ENCODE assay signal across 8 cellular contexts in the genomic region with DNA sequence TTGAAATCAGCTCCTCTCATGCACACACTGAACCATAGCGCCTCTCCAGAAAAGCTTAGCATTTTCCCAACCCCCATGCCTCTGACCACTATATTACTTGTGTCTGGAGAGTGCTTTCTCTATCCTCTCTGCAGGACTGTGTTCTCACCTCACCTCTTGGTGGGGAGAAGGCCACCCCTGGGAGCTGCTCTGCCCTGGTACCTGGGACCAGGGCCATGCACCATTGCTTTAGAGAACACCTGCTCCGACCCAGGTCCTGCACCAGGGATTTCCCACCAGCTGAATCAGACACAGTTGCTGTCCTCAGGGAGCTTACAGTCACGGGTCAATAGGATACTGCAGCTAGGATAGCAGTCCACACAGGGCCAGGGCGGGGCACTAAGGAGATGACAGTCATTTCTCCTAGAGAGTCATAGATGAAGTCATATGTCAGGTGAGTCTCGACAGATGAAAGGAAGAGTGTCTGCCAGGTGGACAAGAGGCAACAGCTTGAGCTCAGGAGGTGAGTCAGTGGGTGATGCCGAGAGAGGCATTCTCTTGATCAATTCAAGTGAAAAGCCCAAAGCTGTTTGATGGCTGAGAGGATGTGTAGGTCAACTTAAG. TPM values are rescaled to one million over a fixed set of nuclear protein-coding genes. Genes with fewer than 3 reads are reported as not detected.
DNase-seq lines count a peak whose midpoint lies in the region; ATAC-seq and TF ChIP-seq lines count a peak whose summit lies in the region.

No MANE protein-coding gene starts in this region.

- H2AFZ ChIP-seq in PC-9 = no peak overlapping the region

- ATAC-seq in stimulated activated effector memory CD8-positive, alpha-beta T cell treated with anti-CD3 and anti-CD28 coated beads, Interleukin-12 subunit alpha, Interleukin-12 subunit beta, amount 100 ng/mL, for 72 hours = peak; percentile 45
- ATAC-seq in omental fat pad (ENCODE audit: low FRiP score) = no peak

- DNase-seq in T-helper 1 cell (no peak), PC-9 (peak in 1 of 2 experiments; percentile 86), colonic mucosa (peak; percentile 44), COLO829 (ENCODE audit: low spot score) (no peak), NCI-H524 treated with DMSO at 0.1 percent for 48 hours (lab: John Stamatoyannopoulos, UW) (no peak), omental fat pad (ENCODE audit: low spot score) (no peak)
- DNase-seq in stimulated activated effector memory CD8-positive, alpha-beta T cell treated with anti-CD3 and anti-CD28 coated beads, Interleukin-12 subunit alpha, Interleukin-12 subunit beta, amount 100 ng/mL, for 72 hours (ENCODE audit: low spot score in 2 of 2) = peak in 1 of 2 donors; percentile 51

- POLR2A ChIA-PET in PC-9 (lab: Charles Lee; ENCODE audit: unreplicated experiment) = interaction anchor here (0.6 kb wide), 1 partner anchor 277 kb away, joined by 26 read pairs; no protein-coding TSS in a partner anchor

- H3K27me3 ChIP-seq in PC-9 (ENCODE audit: insufficient read depth, low read depth) (no peaks in the 10 kb centered on the region), colonic mucosa (no peaks in the 10 kb centered on the region)

- H3K36me3 ChIP-seq in PC-9 (ENCODE audit: low read depth) (no peaks in the 10 kb centered on the region; the same call in 1 of the 2 replicates), colonic mucosa (no peaks in the 10 kb centered on the region)

- H3K27me3 Mint-ChIP-seq in T-helper 1 cell treated with Interleukin-12 subunit alpha and Interleukin-12 subunit beta and Interleukin-4 antibody, amounts not matched to agents 30 μg/mL and 1 μg/mL, for 36 hours (ENCODE audit: low read depth) = no peaks in the 10 kb centered on the region

- H3K36me3 Mint-ChIP-seq in T-helper 1 cell treated with Interleukin-12 subunit alpha and Interleukin-12 subunit beta and Interleukin-4 antibody, amounts not matched to agents 30 μg/mL and 1 μg/mL, for 36 hours (ENCODE audit: low read depth) = peaks cover 4% of the 10 kb centered on the region
- H3K36me3 Mint-ChIP-seq in stimulated activated effector memory CD8-positive, alpha-beta T cell treated with anti-CD3 and anti-CD28 coated beads, Interleukin-12 subunit alpha, Interleukin-12 subunit beta, amount 100 ng/mL, for 72 hours = no peaks in the 10 kb centered on the region

- BruUV-seq in PC-9 (replicated peaks; lab: Mats Ljungman, UMichigan) = TSS peak; percentile 46

- H3K9me3 ChIP-seq in PC-9 (ENCODE audit: insufficient read depth, low read depth) = peaks cover 7% of the 10 kb centered on the region; the same call in 1 of the 2 replicates
- H3K9me3 ChIP-seq in colonic mucosa = no peaks in the 10 kb centered on the region

- H3K4me2 ChIP-seq in PC-9 = peak overlapping the region; percentile 83

- H3K4me3 Mint-ChIP-seq in T-helper 1 cell treated with Interleukin-12 subunit alpha and Interleukin-12 subunit beta and Interleukin-4 antibody, amounts not matched to agents 30 μg/mL and 1 μg/mL, for 36 hours = peak overlapping the region; percentile 88
- H3K4me3 Mint-ChIP-seq in stimulated activated effector memory CD8-positive, alpha-beta T cell treated with anti-CD3 and anti-CD28 coated beads, Interleukin-12 subunit alpha, Interleukin-12 subunit beta, amount 100 ng/mL, for 72 hours = peak overlapping the region; percentile 91

- H3K27ac ChIP-seq in PC-9 = peak overlapping the region; percentile 54
- no peak overlapping the region for H3K27ac ChIP-seq in colonic mucosa

- peaks cover 22% of the 10 kb centered on the region for H3K4me1 Mint-ChIP-seq in T-helper 1 cell treated with Interleukin-12 subunit alpha and Interleukin-12 subunit beta and Interleukin-4 antibody, amounts not matched to agents 30 μg/mL and 1 μg/mL, for 36 hours (ENCODE audit: low read depth)
- H3K4me1 Mint-ChIP-seq in stimulated activated effector memory CD8-positive, alpha-beta T cell treated with anti-CD3 and anti-CD28 coated beads, Interleukin-12 subunit alpha, Interleukin-12 subunit beta, amount 100 ng/mL, for 72 hours = peaks cover 10% of the 10 kb centered on the region

- no peak overlapping the region for H3K27ac Mint-ChIP-seq in T-helper 1 cell treated with Interleukin-12 subunit alpha and Interleukin-12 subunit beta and Interleukin-4 antibody, amounts not matched to agents 30 μg/mL and 1 μg/mL, for 36 hours
- peak overlapping the region; percentile 94 for H3K27ac Mint-ChIP-seq in stimulated activated effector memory CD8-positive, alpha-beta T cell treated with anti-CD3 and anti-CD28 coated beads, Interleukin-12 subunit alpha, Interleukin-12 subunit beta, amount 100 ng/mL, for 72 hours

- TF ChIP-seq CTCF in PC-9 (conservative IDR thresholded peaks at IDR 0.05) (no peak), colonic mucosa (IDR thresholded peaks at IDR 0.05) (no peak), omental fat pad (IDR thresholded peaks at IDR 0.05) (no peak)

- 0 out of 2 replicates have a peak, but pooled peaks cover 5% of the 10 kb centered on the region for H3K9me2 ChIP-seq in PC-9 (ENCODE audit: insufficient read depth)

- H3K79me2 ChIP-seq in PC-9 (ENCODE audit: low read depth) = peaks cover 43% of the 10 kb centered on the region

- peaks cover 37% of the 10 kb centered on the region for H3K4me1 ChIP-seq in PC-9 (replicated peaks; ENCODE audit: insufficient read depth)
- H3K4me1 ChIP-seq in colonic mucosa = peaks cover 15% of the 10 kb centered on the region

- intact Hi-C loops in PC-9 (cut with micrococcal nuclease; ENCODE audit: unreplicated experiment) = loop anchor here (1.0 to 5.0 kb wide), 5 partner anchors 20 to 85 kb away; no protein-coding TSS in a partner anchor
- intact Hi-C loops in colonic mucosa (cut with DNase I) = loop anchor here (5.0 kb wide), 1 partner anchor 61 kb away; no protein-coding TSS in a partner anchor

- peaks cover 9% of the 10 kb centered on the region for H3K9me3 Mint-ChIP-seq in T-helper 1 cell treated with Interleukin-12 subunit alpha and Interleukin-12 subunit beta and Interleukin-4 antibody, amounts not matched to agents 30 μg/mL and 1 μg/mL, for 36 hours
- H3K9me3 Mint-ChIP-seq in stimulated activated effector memory CD8-positive, alpha-beta T cell treated with anti-CD3 and anti-CD28 coated beads, Interleukin-12 subunit alpha, Interleukin-12 subunit beta, amount 100 ng/mL, for 72 hours = peaks cover 2% of the 10 kb centered on the region

- H3K9ac ChIP-seq in colonic mucosa (ENCODE audit: low read depth in 2 of 2, low read length in 2 of 2) = no peak overlapping the region

- CTCF ChIA-PET in PC-9 (lab: Charles Lee) = interaction anchor here (0.6 to 1.5 kb wide), 8 partner anchors 13 to 806 kb away, joined by 3 to 24 read pairs (median 4); no protein-coding TSS in a partner anchor

- H3K4me3 ChIP-seq in PC-9 (no peak overlapping the region; the same call in 1 of the 2 replicates), colonic mucosa (no peak overlapping the region)

- H4K20me1 ChIP-seq in PC-9 (ENCODE audit: insufficient read depth) = peaks cover 6% of the 10 kb centered on the region

- peaks cover 11% of the 10 kb centered on the region for H3F3A ChIP-seq in PC-9 (ENCODE audit: insufficient read depth, low read depth)

RNA-seq across cellular contexts. Expression of gene LMTK2, which starts 0.6 kb away (rescaled TPM):
- 33.3 and 37.1 TPM in 2 replicates for total RNA-seq in PC-9 (2021)
- total RNA-seq in colonic mucosa = 10 to 100 TPM; 37.2 to 61.2 TPM
- total RNA-seq in omental fat pad = 10 to 100 TPM; 11.0 to 15.8 (median 12.0) TPM
